In genomic region chr20:37911838-37912273, GRCh38 we compare ENCODE assay signal across 11 cellular contexts. TPM values are rescaled to one million over a fixed set of nuclear protein-coding genes. Genes with fewer than 3 reads are reported as not detected.
DNase-seq lines count a peak whose midpoint lies in the region; ATAC-seq and TF ChIP-seq lines count a peak whose summit lies in the region.
"Had no signal": no experiment of that assay in that cellular context is flagged by ENCODE, and none has a peak within 500 bp of the region (broad histone marks: within the 10 kb centered on the region; RNA-seq: fewer than 3 reads in every experiment).

No MANE protein-coding gene starts in this region.

- H3K27me3 Mint-ChIP-seq in endothelial cell (ENCODE audit: unreplicated experiment), result peaks cover 16% of the 10 kb centered on the region
- H3K27me3 Mint-ChIP-seq in activated T-helper 1 cell treated with anti-CD3 and anti-CD28 coated beads, Interleukin-12 subunit alpha, Interleukin-12 subunit beta, Interleukin-2, Interleukin-4 antibody, amounts not matched to agents 30 ng/mL and 10 ng/mL and 1 ng/mL, durations not matched to agents 14 hours and 24 hours and 36 hours (ENCODE audit: insufficient read depth), result peaks cover 33% of the 10 kb centered on the region

- H3K9me3 ChIP-seq in mucosa of descending colon (no peaks in the 10 kb centered on the region), tibial artery (no peaks in the 10 kb centered on the region)
- H3K9me3 ChIP-seq: neutrophil had no signal

- H3K9me3 Mint-ChIP-seq in endothelial cell (ENCODE audit: unreplicated experiment), result no peaks in the 10 kb centered on the region
- no peaks in the 10 kb centered on the region for H3K9me3 Mint-ChIP-seq in activated T-helper 1 cell treated with anti-CD3 and anti-CD28 coated beads, Interleukin-12 subunit alpha, Interleukin-12 subunit beta, Interleukin-2, Interleukin-4 antibody, amounts not matched to agents 30 ng/mL and 10 ng/mL and 1 ng/mL, durations not matched to agents 14 hours and 24 hours and 36 hours
- H3K9me3 Mint-ChIP-seq: central memory CD8-positive, alpha-beta T cell had no signal

- peak; percentile 68 for DNase-seq in EL
- DNase-seq in MV-4-11 (lab: John Stamatoyannopoulos, UW), result peak; percentile 9
- peak; percentile 21 for DNase-seq in amniotic epithelial cell (ENCODE audit: low read depth)
- DNase-seq in mucosa of descending colon, result peak in 1 of 3 donors; percentile 23
- DNase-seq in tibial artery, result no peak
- no peak for DNase-seq in endothelial cell (ENCODE audit: low spot score)
- no peak for DNase-seq in activated T-helper 1 cell treated with anti-CD3 and anti-CD28 coated beads, Interleukin-12 subunit alpha, Interleukin-12 subunit beta, Interleukin-2, Interleukin-4 antibody, amounts not matched to agents 30 ng/mL and 10 ng/mL and 1 ng/mL, durations not matched to agents 14 hours and 24 hours and 36 hours (ENCODE audit: low spot score)
- DNase-seq in GOT3 (lab: John Stamatoyannopoulos, UW), result no peak

- no peaks in the 10 kb centered on the region for H3K36me3 Mint-ChIP-seq in endothelial cell (ENCODE audit: low read depth, unreplicated experiment)
- H3K36me3 Mint-ChIP-seq in activated T-helper 1 cell treated with anti-CD3 and anti-CD28 coated beads, Interleukin-12 subunit alpha, Interleukin-12 subunit beta, Interleukin-2, Interleukin-4 antibody, amounts not matched to agents 30 ng/mL and 10 ng/mL and 1 ng/mL, durations not matched to agents 14 hours and 24 hours and 36 hours (ENCODE audit: low read depth), result no peaks in the 10 kb centered on the region

- H3K36me3 ChIP-seq in mucosa of descending colon (ENCODE audit: low read depth), result no peaks in the 10 kb centered on the region
- no peaks in the 10 kb centered on the region for H3K36me3 ChIP-seq in tibial artery
- H3K36me3 ChIP-seq: neutrophil had no signal

- no peak overlapping the region for H3K27ac Mint-ChIP-seq in endothelial cell (ENCODE audit: unreplicated experiment)
- H3K27ac Mint-ChIP-seq in activated T-helper 1 cell treated with anti-CD3 and anti-CD28 coated beads, Interleukin-12 subunit alpha, Interleukin-12 subunit beta, Interleukin-2, Interleukin-4 antibody, amounts not matched to agents 30 ng/mL and 10 ng/mL and 1 ng/mL, durations not matched to agents 14 hours and 24 hours and 36 hours, result no peak overlapping the region

- peak; percentile 12 for ATAC-seq in mucosa of descending colon
- ATAC-seq: Panc1 had no signal

- no peak for TF ChIP-seq CTCF in mucosa of descending colon (IDR thresholded peaks at IDR 0.05)
- no peak for TF ChIP-seq CTCF in tibial artery (IDR thresholded peaks at IDR 0.05)
- no peak for TF ChIP-seq CTCF in endothelial cell (IDR thresholded peaks at IDR 0.05; ENCODE audit: unreplicated experiment)

- H3K4me1 ChIP-seq in mucosa of descending colon (ENCODE audit: low read depth) (peaks cover 7% of the 10 kb centered on the region), tibial artery (peaks cover 0 to 30% (median 10%) of the 10 kb centered on the region in 4 donors)

- peaks cover 27% of the 10 kb centered on the region for H3K4me1 Mint-ChIP-seq in endothelial cell (ENCODE audit: unreplicated experiment)
- H3K4me1 Mint-ChIP-seq in activated T-helper 1 cell treated with anti-CD3 and anti-CD28 coated beads, Interleukin-12 subunit alpha, Interleukin-12 subunit beta, Interleukin-2, Interleukin-4 antibody, amounts not matched to agents 30 ng/mL and 10 ng/mL and 1 ng/mL, durations not matched to agents 14 hours and 24 hours and 36 hours (ENCODE audit: low read depth), result peaks cover 14% of the 10 kb centered on the region
- H3K4me1 Mint-ChIP-seq: central memory CD8-positive, alpha-beta T cell had no signal

- H3K27me3 ChIP-seq in tibial artery, result peaks cover 0 to 97% of the 10 kb centered on the region in 2 donors

- H3K4me3 ChIP-seq in mucosa of descending colon (no peak overlapping the region), tibial artery (no peak overlapping the region)

- intact Hi-C loops in mucosa of descending colon (cut with DNase I, micrococcal nuclease), result no loop called here
- intact Hi-C loops in tibial artery (cut with DNase I; ENCODE audit: low total_unique reads), result no loop called here
- intact Hi-C loops in activated T-helper 1 cell treated with anti-CD3 and anti-CD28 coated beads, Interleukin-12 subunit alpha, Interleukin-12 subunit beta, Interleukin-2, Interleukin-4 antibody, amounts not matched to agents 30 ng/mL and 10 ng/mL and 1 ng/mL, durations not matched to agents 14 hours and 24 hours and 36 hours (cut with micrococcal nuclease), result no loop called here

- H3K4me3 Mint-ChIP-seq in endothelial cell (ENCODE audit: unreplicated experiment), result no peak overlapping the region
- no peak overlapping the region for H3K4me3 Mint-ChIP-seq in activated T-helper 1 cell treated with anti-CD3 and anti-CD28 coated beads, Interleukin-12 subunit alpha, Interleukin-12 subunit beta, Interleukin-2, Interleukin-4 antibody, amounts not matched to agents 30 ng/mL and 10 ng/mL and 1 ng/mL, durations not matched to agents 14 hours and 24 hours and 36 hours
- H3K4me3 Mint-ChIP-seq: central memory CD8-positive, alpha-beta T cell had no signal

- no peak overlapping the region for H3K27ac ChIP-seq in tibial artery
- H3K27ac ChIP-seq: neutrophil had no signal

RNA-seq across cellular contexts. Expression of gene VSTM2L, which starts 8.9 kb away (rescaled TPM):
- total RNA-seq in mucosa of descending colon (1 to 10 TPM in 2 of 3 donors, under 1 TPM in 1; 0.81 to 2.6 (median 2.6) TPM), endothelial cell (ENCODE audit: unreplicated experiment) (1.6 TPM)
- 0.29 TPM in 1 of 2 replicates, not detected in the other for total RNA-seq in activated T-helper 1 cell treated with anti-CD3 and anti-CD28 coated beads, Interleukin-12 subunit alpha, Interleukin-12 subunit beta, Interleukin-2, Interleukin-4 antibody, amounts not matched to agents 30 ng/mL and 10 ng/mL and 1 ng/mL, durations not matched to agents 14 hours and 24 hours and 36 hours

Comparison
In these comparisons a context has a peak if more than half of its experiments do, and no peak if none do; other contexts are left out.
1. DNase-seq: peak in EL (single experiment), MV-4-11 (single experiment) and amniotic epithelial cell (single experiment); none in tibial artery (0 of 2), endothelial cell (single experiment), activated T-helper 1 cell treated with anti-CD3 and anti-CD28 coated beads, Interleukin-12 subunit alpha, Interleukin-12 subunit beta, Interleukin-2, Interleukin-4 antibody, amounts not matched to agents 30 ng/mL and 10 ng/mL and 1 ng/mL, durations not matched to agents 14 hours and 24 hours and 36 hours (single experiment) and GOT3 (single experiment).